Comparison of ENCODE assay signal across 2 cellular contexts in genomic region chr18:27602092-27602491, GRCh38.
A peak's percentile ranks its signal among the peaks of the same experiment; 100 is the strongest.
TF ChIP-seq lines count a peak whose summit lies in the region.

No MANE protein-coding gene starts in this region.

TF ChIP-seq in HepG2, 621 proteins besides CTCF, POLR2A, EP300 and RAD21:
- TF ChIP-seq CEBPB (IDR thresholded peaks at IDR 0.05; ENCODE audit: borderline replicate concordance, low read depth, low read length) (peak; percentile 83), ZNF407 (CRISPR knock-in tag; IDR thresholded peaks at IDR 0.05; ENCODE audit: not compliant biosample characterization) (no peak)

TF ChIP-seq in H1, 55 proteins besides CTCF, POLR2A, EP300 and RAD21:
- peak; percentile 93 for TF ChIP-seq CEBPB (IDR thresholded peaks at IDR 0.05; ENCODE audit: low read depth, low read length)
- TF ChIP-seq GABPA (IDR thresholded peaks at IDR 0.05; ENCODE audit: borderline replicate concordance, insufficient read depth, low read length), result no peak
- no peak for TF ChIP-seq ATF2 (IDR thresholded peaks at IDR 0.05; ENCODE audit: low read length)
- TF ChIP-seq YY1 (IDR thresholded peaks at IDR 0.05; ENCODE audit: low read depth, low read length), result no peak
